1 cellular context compared by ENCODE assay signal in genomic region chr10:14904316-14904732, GRCh38.
TF ChIP-seq lines count a peak whose summit lies in the region.

No MANE protein-coding gene starts in this region.

TF ChIP-seq in GM12878, 131 proteins besides CTCF, POLR2A, EP300 and RAD21 (continued from another document):
- no peak for TF ChIP-seq BCLAF1 (IDR thresholded peaks at IDR 0.05)
- TF ChIP-seq MAX (IDR thresholded peaks at IDR 0.05; ENCODE audit: low read depth, low read length) = no peak
- peak; percentile 70; the same call in 1 of the 2 replicates for TF ChIP-seq ZBTB40 (IDR thresholded peaks at IDR 0.05; ENCODE audit: borderline replicate concordance)
- TF ChIP-seq CBX3 (IDR thresholded peaks at IDR 0.05; ENCODE audit: borderline replicate concordance, low read depth) = no peak
- TF ChIP-seq PML (IDR thresholded peaks at IDR 0.05; ENCODE audit: low read length) = no peak
- peak; percentile 47; the same call in 1 of the 2 replicates for TF ChIP-seq ZNF384 (IDR thresholded peaks at IDR 0.05; ENCODE audit: borderline replicate concordance, low read depth, low read length)
- no peak for TF ChIP-seq HSF1 (IDR thresholded peaks at IDR 0.05; ENCODE audit: low read depth, low read length)
TF ChIP-seq in GM12878: peak in this region for 2.
